25 cellular contexts compared by ENCODE assay signal in the genomic region with DNA sequence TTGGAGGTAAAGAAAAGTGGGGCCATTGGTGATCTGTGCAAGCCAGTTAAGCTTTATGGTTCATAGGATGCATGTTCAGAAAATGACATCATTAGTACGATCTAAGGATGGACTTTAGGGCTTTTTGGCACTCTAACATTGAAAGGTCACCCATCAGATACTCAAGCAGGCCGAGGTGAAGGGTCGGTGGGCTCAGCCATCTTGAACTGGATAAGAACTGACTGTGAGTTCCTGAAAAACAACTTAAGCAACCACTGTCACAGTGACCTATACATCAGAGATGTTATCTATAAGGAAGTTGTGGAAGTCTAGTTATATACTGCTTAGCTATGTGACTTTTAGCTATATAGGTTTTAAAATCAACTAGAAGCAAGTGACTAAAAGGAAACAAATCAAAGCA. TPM values are rescaled to one million over a fixed set of nuclear protein-coding genes. Genes with fewer than 3 reads are reported as not detected.
DNase-seq lines count a peak whose midpoint lies in the region; ATAC-seq and TF ChIP-seq lines count a peak whose summit lies in the region.
"Had no signal": no experiment of that assay in that cellular context is flagged by ENCODE, and none has a peak within 500 bp of the region (broad histone marks: within the 10 kb centered on the region; RNA-seq: fewer than 3 reads in every experiment).

No MANE protein-coding gene starts in this region.

- H3K27me3 ChIP-seq in left ventricle myocardium inferior (ENCODE audit: low read depth) = no peaks in the 10 kb centered on the region
- H3K27me3 ChIP-seq: BE2C, MG63, SJSA1, upper lobe of left lung had no signal

- H3K9me3 Mint-ChIP-seq in activated CD8-positive, alpha-beta T cell treated with anti-CD3 and anti-CD28 coated beads for 36 hours = no peaks in the 10 kb centered on the region
- no peaks in the 10 kb centered on the region for H3K9me3 Mint-ChIP-seq in activated CD8-positive, alpha-beta T cell treated with anti-CD3 and anti-CD28 coated beads, Interleukin-2, amount 10 ng/mL, durations not matched to agents 7 days and 5 days (ENCODE audit: insufficient read depth)
- no peaks in the 10 kb centered on the region for H3K9me3 Mint-ChIP-seq in WTC11
- no peaks in the 10 kb centered on the region for H3K9me3 Mint-ChIP-seq in type B pancreatic cell
- H3K9me3 Mint-ChIP-seq in activated T-helper 17 cell treated with anti-CD3 and anti-CD28 coated beads, Interleukin-2, amount 50 U/mL, for 72 hours = no peaks in the 10 kb centered on the region
- H3K9me3 Mint-ChIP-seq: GM23338; nephron progenitor cell; stimulated activated naive CD8-positive, alpha-beta T cell treated with anti-CD3 and anti-CD28 coated beads, Interleukin-15, Interleukin-2, amounts not matched to agents 100 ng/mL and 50 ng/mL, for 24 hours had no signal

- no peaks in the 10 kb centered on the region for H3K9me3 ChIP-seq in left ventricle myocardium inferior (replicated peaks)
- H3K9me3 ChIP-seq: BE2C, MG63, SJSA1, upper lobe of left lung had no signal

- H3K4me3 Mint-ChIP-seq in activated CD8-positive, alpha-beta T cell treated with anti-CD3 and anti-CD28 coated beads for 36 hours = no peak overlapping the region
- H3K4me3 Mint-ChIP-seq in activated CD8-positive, alpha-beta T cell treated with anti-CD3 and anti-CD28 coated beads, Interleukin-2, amount 10 ng/mL, durations not matched to agents 7 days and 5 days = no peak overlapping the region
- H3K4me3 Mint-ChIP-seq in WTC11 (no peak overlapping the region), type B pancreatic cell (no peak overlapping the region)
- H3K4me3 Mint-ChIP-seq in activated T-helper 17 cell treated with anti-CD3 and anti-CD28 coated beads, Interleukin-2, amount 50 U/mL, for 72 hours = no peak overlapping the region
- H3K4me3 Mint-ChIP-seq: GM23338; nephron progenitor cell; stimulated activated naive CD8-positive, alpha-beta T cell treated with anti-CD3 and anti-CD28 coated beads, Interleukin-15, Interleukin-2, amounts not matched to agents 100 ng/mL and 50 ng/mL, for 24 hours had no signal

- DNase-seq in activated CD8-positive, alpha-beta T cell treated with anti-CD3 and anti-CD28 coated beads for 36 hours = no peak
- no peak for DNase-seq in activated CD8-positive, alpha-beta T cell treated with anti-CD3 and anti-CD28 coated beads, Interleukin-2, amount 10 ng/mL, durations not matched to agents 7 days and 5 days
- DNase-seq in OCI-M1 (lab: John Stamatoyannopoulos, UW) (peak; percentile 69), WTC11 (ENCODE audit: low spot score) (no peak), type B pancreatic cell (ENCODE audit: extremely low spot score, unreplicated experiment) (no peak), left ventricle myocardium inferior (no peak), NCI-H524 treated with DMSO at 0.1 percent for 48 hours (lab: John Stamatoyannopoulos, UW) (no peak)
- DNase-seq: 8988T; activated CD8-positive, alpha-beta memory T cell treated with anti-CD3 and anti-CD28 coated beads, Interleukin-2, amount 50 U/mL, for 48 hours; activated gamma-delta T cell treated with Interleukin-2 at 50 U/mL for 16 hours; BE2C; kidney glomerular epithelial cell; NCI-H1930; NCI-H510A treated with DMSO at 0.1 percent for 48 hours; nephron progenitor cell; posterior cingulate gyrus; stimulated activated CD4-positive, alpha-beta T cell treated with anti-CD3 and anti-CD28 coated beads, Interleukin-2, amount 100 ng/mL, for 48 hours; T-helper 9 cell; upper lobe of left lung had no signal

- intact Hi-C loops in activated CD8-positive, alpha-beta T cell treated with anti-CD3 and anti-CD28 coated beads for 36 hours (cut with micrococcal nuclease) = no loop called here
- intact Hi-C loops in left ventricle myocardium inferior (cut with micrococcal nuclease) = no loop called here

- H3K27ac Mint-ChIP-seq in activated CD8-positive, alpha-beta T cell treated with anti-CD3 and anti-CD28 coated beads for 36 hours = no peak overlapping the region
- no peak overlapping the region for H3K27ac Mint-ChIP-seq in activated CD8-positive, alpha-beta T cell treated with anti-CD3 and anti-CD28 coated beads, Interleukin-2, amount 10 ng/mL, durations not matched to agents 7 days and 5 days
- 0 out of 2 replicates have a peak overlapping the region, but pooled peaks have one; percentile 32 for H3K27ac Mint-ChIP-seq in WTC11
- H3K27ac Mint-ChIP-seq in type B pancreatic cell = peak overlapping the region; percentile 75
- no peak overlapping the region for H3K27ac Mint-ChIP-seq in activated T-helper 17 cell treated with anti-CD3 and anti-CD28 coated beads, Interleukin-2, amount 50 U/mL, for 72 hours
- H3K27ac Mint-ChIP-seq: GM23338; nephron progenitor cell; stimulated activated naive CD8-positive, alpha-beta T cell treated with anti-CD3 and anti-CD28 coated beads, Interleukin-15, Interleukin-2, amounts not matched to agents 100 ng/mL and 50 ng/mL, for 24 hours had no signal

- H3K27ac ChIP-seq in left ventricle myocardium inferior (replicated peaks) = no peak overlapping the region
- H3K27ac ChIP-seq: SJSA1, upper lobe of left lung had no signal

- H3K4me3 ChIP-seq in left ventricle myocardium inferior = no peak overlapping the region
- H3K4me3 ChIP-seq: GM12878, GM23338, MG63, SJSA1, upper lobe of left lung had no signal

- H3K4me1 Mint-ChIP-seq in activated CD8-positive, alpha-beta T cell treated with anti-CD3 and anti-CD28 coated beads for 36 hours (ENCODE audit: low read depth) = peaks cover 7% of the 10 kb centered on the region
- H3K4me1 Mint-ChIP-seq in activated CD8-positive, alpha-beta T cell treated with anti-CD3 and anti-CD28 coated beads, Interleukin-2, amount 10 ng/mL, durations not matched to agents 7 days and 5 days (ENCODE audit: low read depth) = peaks cover 11% of the 10 kb centered on the region
- H3K4me1 Mint-ChIP-seq in WTC11 = peaks cover 10% of the 10 kb centered on the region
- H3K4me1 Mint-ChIP-seq in type B pancreatic cell (ENCODE audit: unreplicated experiment) = peaks cover 3% of the 10 kb centered on the region
- H3K4me1 Mint-ChIP-seq in activated T-helper 17 cell treated with anti-CD3 and anti-CD28 coated beads, Interleukin-2, amount 50 U/mL, for 72 hours = no peaks in the 10 kb centered on the region

- H3K36me3 Mint-ChIP-seq in activated CD8-positive, alpha-beta T cell treated with anti-CD3 and anti-CD28 coated beads for 36 hours (ENCODE audit: low read depth) = no peaks in the 10 kb centered on the region
- H3K36me3 Mint-ChIP-seq in activated CD8-positive, alpha-beta T cell treated with anti-CD3 and anti-CD28 coated beads, Interleukin-2, amount 10 ng/mL, durations not matched to agents 7 days and 5 days (ENCODE audit: low read depth) = peaks cover 3% of the 10 kb centered on the region
- no peaks in the 10 kb centered on the region for H3K36me3 Mint-ChIP-seq in WTC11
- H3K36me3 Mint-ChIP-seq in type B pancreatic cell = no peaks in the 10 kb centered on the region
- H3K36me3 Mint-ChIP-seq in activated T-helper 17 cell treated with anti-CD3 and anti-CD28 coated beads, Interleukin-2, amount 50 U/mL, for 72 hours (ENCODE audit: low read depth) = no peaks in the 10 kb centered on the region

- POLR2A ChIA-PET in activated CD8-positive, alpha-beta T cell treated with anti-CD3 and anti-CD28 coated beads for 36 hours (lab: Charles Lee) = no interaction called here
- POLR2A ChIA-PET in activated CD8-positive, alpha-beta T cell treated with anti-CD3 and anti-CD28 coated beads, Interleukin-2, amount 10 ng/mL, durations not matched to agents 7 days and 5 days (lab: Charles Lee) = no interaction called here
- POLR2A ChIA-PET in WTC11 (lab: Charles Lee) = interaction anchor here (0.6 kb wide), 1 partner anchor 19 kb away, joined by 3 read pairs; no protein-coding TSS in a partner anchor

- TF ChIP-seq CTCF in activated CD8-positive, alpha-beta T cell treated with anti-CD3 and anti-CD28 coated beads for 36 hours (IDR thresholded peaks at IDR 0.05) = no peak
- TF ChIP-seq CTCF in WTC11 (IDR thresholded peaks at IDR 0.05) (no peak), type B pancreatic cell (conservative IDR thresholded peaks at IDR 0.05) (no peak), left ventricle myocardium inferior (IDR thresholded peaks at IDR 0.05; ENCODE audit: borderline replicate concordance) (no peak)

- CTCF ChIA-PET in activated CD8-positive, alpha-beta T cell treated with anti-CD3 and anti-CD28 coated beads for 36 hours (lab: Charles Lee) = interaction anchor here (1.0 kb wide), 1 partner anchor 37 kb away, joined by 4 read pairs; no protein-coding TSS in a partner anchor
- CTCF ChIA-PET in activated CD8-positive, alpha-beta T cell treated with anti-CD3 and anti-CD28 coated beads, Interleukin-2, amount 10 ng/mL, durations not matched to agents 7 days and 5 days (lab: Charles Lee) = interaction anchor here (0.7 to 1.0 kb wide), 2 partner anchors 13 to 37 kb away, joined by 3 read pairs; a partner anchor contains a TSS
- CTCF ChIA-PET in WTC11 (lab: Charles Lee) = interaction anchor here (0.7 to 2.3 kb wide), 2 partner anchors 37 to 420 kb away, joined by 3 to 7 read pairs; no protein-coding TSS in a partner anchor

- peak; percentile 45 for ATAC-seq in activated CD8-positive, alpha-beta T cell treated with anti-CD3 and anti-CD28 coated beads for 36 hours
- ATAC-seq in activated CD8-positive, alpha-beta T cell treated with anti-CD3 and anti-CD28 coated beads, Interleukin-2, amount 10 ng/mL, durations not matched to agents 7 days and 5 days = no peak
- no peak for ATAC-seq in WTC11
- no peak for ATAC-seq in activated T-helper 17 cell treated with anti-CD3 and anti-CD28 coated beads, Interleukin-2, amount 50 U/mL, for 72 hours (replicated peaks)
- ATAC-seq: GM12878, GM23338 had no signal

- H3K4me1 ChIP-seq in left ventricle myocardium inferior = no peaks in the 10 kb centered on the region
- H3K4me1 ChIP-seq: BE2C, upper lobe of left lung had no signal

- no peaks in the 10 kb centered on the region for H3K36me3 ChIP-seq in left ventricle myocardium inferior
- H3K36me3 ChIP-seq: BE2C, MG63, SJSA1, upper lobe of left lung had no signal

- no peaks in the 10 kb centered on the region for H3K27me3 Mint-ChIP-seq in activated CD8-positive, alpha-beta T cell treated with anti-CD3 and anti-CD28 coated beads for 36 hours
- H3K27me3 Mint-ChIP-seq in activated CD8-positive, alpha-beta T cell treated with anti-CD3 and anti-CD28 coated beads, Interleukin-2, amount 10 ng/mL, durations not matched to agents 7 days and 5 days (ENCODE audit: low read depth) = no peaks in the 10 kb centered on the region
- H3K27me3 Mint-ChIP-seq in WTC11 (ENCODE audit: low read depth) (no peaks in the 10 kb centered on the region), type B pancreatic cell (no peaks in the 10 kb centered on the region)
- H3K27me3 Mint-ChIP-seq in activated T-helper 17 cell treated with anti-CD3 and anti-CD28 coated beads, Interleukin-2, amount 50 U/mL, for 72 hours = no peaks in the 10 kb centered on the region
- H3K27me3 Mint-ChIP-seq: stimulated activated naive CD8-positive, alpha-beta T cell treated with anti-CD3 and anti-CD28 coated beads, Interleukin-15, Interleukin-2, amounts not matched to agents 100 ng/mL and 50 ng/mL, for 24 hours had no signal

RNA-seq across cellular contexts. Expression of a gene that starts 13.0 kb away (rescaled TPM):
- 10 to 100 TPM; 46.0 to 51.8 TPM for total RNA-seq in activated CD8-positive, alpha-beta T cell treated with anti-CD3 and anti-CD28 coated beads for 36 hours
- total RNA-seq in activated CD8-positive, alpha-beta T cell treated with anti-CD3 and anti-CD28 coated beads, Interleukin-2, amount 10 ng/mL, durations not matched to agents 7 days and 5 days = 10 to 100 TPM; 52.1 to 59.9 TPM
- 35.8 to 43.4 TPM (median 36.4 TPM) in 3 replicates for total RNA-seq in WTC11 (2021)
- 77.2 and 86.4 TPM in 2 replicates for total RNA-seq in type B pancreatic cell (ENCODE audit: low replicate concordance)
- 40.1 TPM for total RNA-seq in left ventricle myocardium inferior
- total RNA-seq in activated T-helper 17 cell treated with anti-CD3 and anti-CD28 coated beads, Interleukin-2, amount 50 U/mL, for 72 hours = 10 to 100 TPM; 30.5 to 34.4 TPM

RNA-seq across cellular contexts. Expression of a gene that starts 46.9 kb away (rescaled TPM):
- total RNA-seq in activated CD8-positive, alpha-beta T cell treated with anti-CD3 and anti-CD28 coated beads for 36 hours = 100 to 1,000 TPM; 256 to 258 TPM
- total RNA-seq in activated CD8-positive, alpha-beta T cell treated with anti-CD3 and anti-CD28 coated beads, Interleukin-2, amount 10 ng/mL, durations not matched to agents 7 days and 5 days = 10 to 100 TPM; 90.2 to 94.4 TPM
- total RNA-seq in WTC11 (2021) (401 to 415 TPM (median 411 TPM) in 3 replicates), type B pancreatic cell (ENCODE audit: low replicate concordance) (242 and 342 TPM in 2 replicates), left ventricle myocardium inferior (66.2 TPM)
- total RNA-seq in activated T-helper 17 cell treated with anti-CD3 and anti-CD28 coated beads, Interleukin-2, amount 50 U/mL, for 72 hours = 100 to 1,000 TPM in 1 of 2 donors, 10 to 100 TPM in 1; 94.5 to 174 TPM

Comparison
In these comparisons a context has a peak if more than half of its experiments do, and no peak if none do; other contexts are left out.
1. H3K27ac Mint-ChIP-seq: peak in WTC11 (single experiment) and type B pancreatic cell (single experiment); none in activated CD8-positive, alpha-beta T cell treated with anti-CD3 and anti-CD28 coated beads for 36 hours (single experiment), activated CD8-positive, alpha-beta T cell treated with anti-CD3 and anti-CD28 coated beads, Interleukin-2, amount 10 ng/mL, durations not matched to agents 7 days and 5 days (single experiment) and activated T-helper 17 cell treated with anti-CD3 and anti-CD28 coated beads, Interleukin-2, amount 50 U/mL, for 72 hours (single experiment).